Comparison of ENCODE assay signal across 8 cellular contexts in genomic region chrX:40734956-40735317, GRCh38. TPM values are rescaled to one million over a fixed set of nuclear protein-coding genes. Genes with fewer than 3 reads are reported as not detected.
A peak's percentile ranks its signal among the peaks of the same experiment; 100 is the strongest.
DNase-seq lines count a peak whose midpoint lies in the region; ATAC-seq and TF ChIP-seq lines count a peak whose summit lies in the region.

No MANE protein-coding gene starts in this region.

- H3K79me2 ChIP-seq in Karpas-422 (ENCODE audit: low read length): peaks cover 52% of the 10 kb centered on the region

- H3K4me1 ChIP-seq in Karpas-422 (ENCODE audit: low read length): peaks cover 42% of the 10 kb centered on the region
- H3K4me1 ChIP-seq in left ventricle myocardium inferior: peaks cover 29% of the 10 kb centered on the region

- no peaks in the 10 kb centered on the region for H3K36me3 ChIP-seq in Karpas-422 (ENCODE audit: insufficient read depth, low read length)
- no peaks in the 10 kb centered on the region for H3K36me3 ChIP-seq in left ventricle myocardium inferior

- TF ChIP-seq CTCF in left ventricle myocardium inferior (IDR thresholded peaks at IDR 0.05; ENCODE audit: borderline replicate concordance): no peak

- peak overlapping the region; percentile 74 for H3K27ac ChIP-seq in Karpas-422 (ENCODE audit: low read length)
- H3K27ac ChIP-seq in left ventricle myocardium inferior (replicated peaks): peak overlapping the region; percentile 97

- no peaks in the 10 kb centered on the region for H3K9me3 ChIP-seq in Karpas-422 (ENCODE audit: low read length)
- H3K9me3 ChIP-seq in left ventricle myocardium inferior (replicated peaks): no peaks in the 10 kb centered on the region

- H3K4me2 ChIP-seq in Karpas-422 (ENCODE audit: low read depth, low read length, poor library complexity, severe bottlenecking): peak overlapping the region; percentile 93

- H2AFZ ChIP-seq in Karpas-422 (ENCODE audit: low read length): peak overlapping the region; percentile 38; the same call in 1 of the 2 replicates

- H3K27me3 ChIP-seq in Karpas-422 (ENCODE audit: low read length) (no peaks in the 10 kb centered on the region), left ventricle myocardium inferior (ENCODE audit: low read depth) (no peaks in the 10 kb centered on the region)

- H3K4me3 ChIP-seq in Karpas-422 (ENCODE audit: low read length) (peak overlapping the region; percentile 94), left ventricle myocardium inferior (peak overlapping the region; percentile 83)

- intact Hi-C loops in left ventricle myocardium inferior (cut with micrococcal nuclease): no loop called here

- ATAC-seq in GM18858 (IDR thresholded peaks at IDR 0.05; ENCODE audit: unreplicated experiment): peak; percentile 2
- no peak for ATAC-seq in GM21528 (IDR thresholded peaks at IDR 0.05; ENCODE audit: low FRiP score, unreplicated experiment)

- H3K9me2 ChIP-seq in Karpas-422 (replicated peaks; ENCODE audit: insufficient read depth, low read length): no peaks in the 10 kb centered on the region

- peaks cover 6% of the 10 kb centered on the region; the same call in 1 of the 2 replicates for H4K20me1 ChIP-seq in Karpas-422 (ENCODE audit: insufficient read depth, low read depth, low read length)

- peak overlapping the region; percentile 87 for H3K9ac ChIP-seq in Karpas-422 (ENCODE audit: low read length)

- DNase-seq in Karpas-422 (peak; percentile 73), left ventricle myocardium inferior (no peak), retina (peak; percentile 30), OCI-M1 (lab: John Stamatoyannopoulos, UW) (no peak), cerebellum (ENCODE audit: low spot score) (no peak)
- peak; percentile 26 for DNase-seq in activated T-helper 9 cell treated with anti-CD3 and anti-CD28 coated beads, Interleukin-2, amount 50 U/mL, for 16 hours (ENCODE audit: low read depth)

RNA-seq across cellular contexts. Expression of gene MED14, which starts 0.4 kb away (rescaled TPM):
- total RNA-seq in Karpas-422 (2014; rRNA removed; shearing (Covaris generic); ENCODE audit: low replicate concordance): 37.9 and 77.9 TPM in 2 replicates
- total RNA-seq in left ventricle myocardium inferior: 30.7 TPM
- total RNA-seq in cerebellum: 55.6 TPM

Comparison
In these comparisons a context has a peak if more than half of its experiments do, and no peak if none do; other contexts are left out.
1. DNase-seq: peak in Karpas-422 (single experiment), activated T-helper 9 cell treated with anti-CD3 and anti-CD28 coated beads, Interleukin-2, amount 50 U/mL, for 16 hours (single experiment) and retina (single experiment); none in left ventricle myocardium inferior (single experiment), OCI-M1 (single experiment) and cerebellum (single experiment).